2 cellular contexts compared by ENCODE assay signal in the genomic region with DNA sequence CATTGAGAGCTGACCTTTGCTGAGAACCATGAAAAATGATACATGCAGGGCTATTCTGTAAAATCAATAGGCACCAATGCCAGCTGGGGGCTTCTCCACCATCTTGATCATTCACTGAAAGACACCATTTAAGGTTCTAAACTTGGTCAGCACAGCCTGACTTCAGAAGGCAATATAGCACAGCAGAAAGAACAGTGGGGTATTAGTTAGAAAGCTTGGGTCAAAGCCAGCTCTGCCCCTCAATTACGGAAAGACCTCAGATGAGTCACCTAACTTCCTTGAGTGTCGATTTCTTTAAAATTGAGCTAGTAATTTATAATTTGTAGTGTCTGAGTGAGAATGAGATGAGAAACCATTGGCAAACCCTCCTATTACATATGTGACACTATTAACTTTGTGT.
TF ChIP-seq lines count a peak whose summit lies in the region.

No MANE protein-coding gene starts in this region.

TF ChIP-seq in SK-N-SH, 30 proteins besides CTCF, POLR2A, EP300 and RAD21:
- no peak for TF ChIP-seq YY1 (IDR thresholded peaks at IDR 0.05; ENCODE audit: low read depth)
- TF ChIP-seq ELF1 (IDR thresholded peaks at IDR 0.05) = no peak
- TF ChIP-seq FOSL2 (IDR thresholded peaks at IDR 0.05; ENCODE audit: borderline replicate concordance, low read depth) = peak; percentile 33; the same call in 1 of the 2 replicates
- no peak for TF ChIP-seq RCOR1 (IDR thresholded peaks at IDR 0.05; ENCODE audit: low read length)
- 0 out of 2 replicates have a peak, but pooled peaks have one; percentile 16 for TF ChIP-seq JUND (IDR thresholded peaks at IDR 0.05)
- TF ChIP-seq MEF2A (IDR thresholded peaks at IDR 0.05; ENCODE audit: borderline replicate concordance, low read depth) = no peak
- 0 out of 2 replicates have a peak, but pooled peaks have one; percentile 20 for TF ChIP-seq POLR2AphosphoS5 (IDR thresholded peaks at IDR 0.05; ENCODE audit: low read depth, low read length)
- peak; percentile 37; the same call in 1 of the 2 replicates for TF ChIP-seq NFIC (IDR thresholded peaks at IDR 0.05; ENCODE audit: borderline replicate concordance)
- TF ChIP-seq MXI1 (IDR thresholded peaks at IDR 0.05; ENCODE audit: low read depth, low read length) = no peak
- TF ChIP-seq EZH2phosphoT487 (IDR thresholded peaks at IDR 0.05; ENCODE audit: borderline replicate concordance, low read depth) = no peak
- TF ChIP-seq SMC3 (IDR thresholded peaks at IDR 0.05; ENCODE audit: low read depth, low read length) = no peak
- no peak for TF ChIP-seq FOXJ3 (CRISPR knock-in tag; IDR thresholded peaks at IDR 0.05)

TF ChIP-seq in SK-N-SH treated with all-trans-retinoic acid at 6 μM for 48 hours, 23 proteins besides CTCF, POLR2A, EP300 and RAD21:
- TF ChIP-seq ZFP30 (CRISPR knock-in tag; IDR thresholded peaks at IDR 0.05) (no peak), SNAI2 (CRISPR knock-in tag; IDR thresholded peaks at IDR 0.05) (no peak), ZNF565 (CRISPR knock-in tag; conservative IDR thresholded peaks at IDR 0.05; ENCODE audit: low read depth) (no peak), POU6F1 (CRISPR knock-in tag; IDR thresholded peaks at IDR 0.05; ENCODE audit: borderline replicate concordance, low read depth) (no peak), PPARA (CRISPR knock-in tag; IDR thresholded peaks at IDR 0.05; ENCODE audit: borderline replicate concordance) (no peak), ZNF70 (CRISPR knock-in tag; IDR thresholded peaks at IDR 0.05) (no peak), ARNTL (CRISPR knock-in tag; IDR thresholded peaks at IDR 0.05; ENCODE audit: borderline replicate concordance, low read depth) (no peak), CSRNP3 (CRISPR knock-in tag; IDR thresholded peaks at IDR 0.05) (no peak), ZC3H10 (CRISPR knock-in tag; IDR thresholded peaks at IDR 0.05) (no peak), BACH2 (CRISPR knock-in tag; IDR thresholded peaks at IDR 0.05; ENCODE audit: borderline replicate concordance) (no peak), CSDC2 (CRISPR knock-in tag; IDR thresholded peaks at IDR 0.05) (no peak), TOX (CRISPR knock-in tag; IDR thresholded peaks at IDR 0.05; ENCODE audit: borderline replicate concordance) (no peak), ZNF8 (CRISPR knock-in tag; IDR thresholded peaks at IDR 0.05) (no peak)
- TF ChIP-seq, protein P1, sequence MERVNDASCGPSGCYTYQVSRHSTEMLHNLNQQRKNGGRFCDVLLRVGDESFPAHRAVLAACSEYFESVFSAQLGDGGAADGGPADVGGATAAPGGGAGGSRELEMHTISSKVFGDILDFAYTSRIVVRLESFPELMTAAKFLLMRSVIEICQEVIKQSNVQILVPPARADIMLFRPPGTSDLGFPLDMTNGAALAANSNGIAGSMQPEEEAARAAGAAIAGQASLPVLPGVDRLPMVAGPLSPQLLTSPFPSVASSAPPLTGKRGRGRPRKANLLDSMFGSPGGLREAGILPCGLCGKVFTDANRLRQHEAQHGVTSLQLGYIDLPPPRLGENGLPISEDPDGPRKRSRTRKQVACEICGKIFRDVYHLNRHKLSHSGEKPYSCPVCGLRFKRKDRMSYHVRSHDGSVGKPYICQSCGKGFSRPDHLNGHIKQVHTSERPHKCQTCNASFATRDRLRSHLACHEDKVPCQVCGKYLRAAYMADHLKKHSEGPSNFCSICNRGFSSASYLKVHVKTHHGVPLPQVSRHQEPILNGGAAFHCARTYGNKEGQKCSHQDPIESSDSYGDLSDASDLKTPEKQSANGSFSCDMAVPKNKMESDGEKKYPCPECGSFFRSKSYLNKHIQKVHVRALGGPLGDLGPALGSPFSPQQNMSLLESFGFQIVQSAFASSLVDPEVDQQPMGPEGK (CRISPR knock-in tag; IDR thresholded peaks at IDR 0.05; ENCODE audit: borderline replicate concordance) = no peak
- TF ChIP-seq, protein P2, sequence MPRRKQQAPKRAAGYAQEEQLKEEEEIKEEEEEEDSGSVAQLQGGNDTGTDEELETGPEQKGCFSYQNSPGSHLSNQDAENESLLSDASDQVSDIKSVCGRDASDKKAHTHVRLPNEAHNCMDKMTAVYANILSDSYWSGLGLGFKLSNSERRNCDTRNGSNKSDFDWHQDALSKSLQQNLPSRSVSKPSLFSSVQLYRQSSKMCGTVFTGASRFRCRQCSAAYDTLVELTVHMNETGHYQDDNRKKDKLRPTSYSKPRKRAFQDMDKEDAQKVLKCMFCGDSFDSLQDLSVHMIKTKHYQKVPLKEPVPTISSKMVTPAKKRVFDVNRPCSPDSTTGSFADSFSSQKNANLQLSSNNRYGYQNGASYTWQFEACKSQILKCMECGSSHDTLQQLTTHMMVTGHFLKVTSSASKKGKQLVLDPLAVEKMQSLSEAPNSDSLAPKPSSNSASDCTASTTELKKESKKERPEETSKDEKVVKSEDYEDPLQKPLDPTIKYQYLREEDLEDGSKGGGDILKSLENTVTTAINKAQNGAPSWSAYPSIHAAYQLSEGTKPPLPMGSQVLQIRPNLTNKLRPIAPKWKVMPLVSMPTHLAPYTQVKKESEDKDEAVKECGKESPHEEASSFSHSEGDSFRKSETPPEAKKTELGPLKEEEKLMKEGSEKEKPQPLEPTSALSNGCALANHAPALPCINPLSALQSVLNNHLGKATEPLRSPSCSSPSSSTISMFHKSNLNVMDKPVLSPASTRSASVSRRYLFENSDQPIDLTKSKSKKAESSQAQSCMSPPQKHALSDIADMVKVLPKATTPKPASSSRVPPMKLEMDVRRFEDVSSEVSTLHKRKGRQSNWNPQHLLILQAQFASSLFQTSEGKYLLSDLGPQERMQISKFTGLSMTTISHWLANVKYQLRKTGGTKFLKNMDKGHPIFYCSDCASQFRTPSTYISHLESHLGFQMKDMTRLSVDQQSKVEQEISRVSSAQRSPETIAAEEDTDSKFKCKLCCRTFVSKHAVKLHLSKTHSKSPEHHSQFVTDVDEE (CRISPR knock-in tag; IDR thresholded peaks at IDR 0.05) = no peak
- TF ChIP-seq, protein P3, sequence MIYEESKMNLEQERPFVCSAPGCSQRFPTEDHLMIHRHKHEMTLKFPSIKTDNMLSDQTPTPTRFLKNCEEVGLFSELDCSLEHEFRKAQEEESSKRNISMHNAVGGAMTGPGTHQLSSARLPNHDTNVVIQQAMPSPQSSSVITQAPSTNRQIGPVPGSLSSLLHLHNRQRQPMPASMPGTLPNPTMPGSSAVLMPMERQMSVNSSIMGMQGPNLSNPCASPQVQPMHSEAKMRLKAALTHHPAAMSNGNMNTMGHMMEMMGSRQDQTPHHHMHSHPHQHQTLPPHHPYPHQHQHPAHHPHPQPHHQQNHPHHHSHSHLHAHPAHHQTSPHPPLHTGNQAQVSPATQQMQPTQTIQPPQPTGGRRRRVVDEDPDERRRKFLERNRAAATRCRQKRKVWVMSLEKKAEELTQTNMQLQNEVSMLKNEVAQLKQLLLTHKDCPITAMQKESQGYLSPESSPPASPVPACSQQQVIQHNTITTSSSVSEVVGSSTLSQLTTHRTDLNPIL (CRISPR knock-in tag; IDR thresholded peaks at IDR 0.05; ENCODE audit: low read depth) = no peak
